ENCODE assay signal across 8 cellular contexts in genomic region chr18:23812566-23813440, GRCh38.
DNase-seq lines count a peak whose midpoint lies in the region; ATAC-seq, FAIRE-seq and TF ChIP-seq lines count a peak whose summit lies in the region.

No MANE protein-coding gene starts in this region.

- intact Hi-C loops in Calu3 (cut with micrococcal nuclease; ENCODE audit: unreplicated experiment): loop anchor here (1.0 to 5.0 kb wide), 4 partner anchors 111 to 311 kb away; partner anchors contain the start of gene RMC1
- intact Hi-C loops in tibial artery (cut with DNase I; ENCODE audit: low total_unique reads): loop anchor here (5.0 to 10.0 kb wide), 2 partner anchors 92 to 191 kb away; no protein-coding TSS in a partner anchor

- H3K9me3 ChIP-seq in tibial artery: no peaks in the 10 kb centered on the region

- H3K4me1 ChIP-seq in KMS-11 (ENCODE audit: low read depth, poor library complexity, severe bottlenecking): no peaks in the 10 kb centered on the region
- no peaks in the 10 kb centered on the region for H3K4me1 ChIP-seq in tibial artery

- BruUV-seq in Calu3 (replicated peaks; lab: Mats Ljungman, UMichigan): no TSS peak

- TF ChIP-seq CTCF in Calu3 (IDR thresholded peaks at IDR 0.05; ENCODE audit: unreplicated experiment) (peak; percentile 20), KMS-11 (conservative IDR thresholded peaks at IDR 0.05; ENCODE audit: low read depth, low read length) (peak; percentile 80), tibial artery (IDR thresholded peaks at IDR 0.05) (peak; percentile 53 to 59)

- no peak overlapping the region for H3K4me2 ChIP-seq in KMS-11

- no peaks in the 10 kb centered on the region for H3K79me2 ChIP-seq in KMS-11 (ENCODE audit: insufficient read depth, low read depth)

- no peak overlapping the region for H3K27ac ChIP-seq in KMS-11
- no peak overlapping the region for H3K27ac ChIP-seq in tibial artery

- ATAC-seq in HG03135 (IDR thresholded peaks at IDR 0.05; ENCODE audit: unreplicated experiment): no peak

- H2AFZ ChIP-seq in KMS-11 (ENCODE audit: low read depth): no peak overlapping the region

- CTCF ChIA-PET in Calu3 (lab: Charles Lee): no interaction called here

- no peaks in the 10 kb centered on the region for H3K36me3 ChIP-seq in KMS-11 (ENCODE audit: insufficient read depth)
- no peaks in the 10 kb centered on the region for H3K36me3 ChIP-seq in tibial artery

- no peak overlapping the region for H3K9ac ChIP-seq in KMS-11

- H3K36me3 Mint-ChIP-seq in Calu3 (ENCODE audit: insufficient read depth, unreplicated experiment): peaks cover 4% of the 10 kb centered on the region

- H3K4me1 Mint-ChIP-seq in Calu3 (ENCODE audit: low read depth, unreplicated experiment): peaks cover 8% of the 10 kb centered on the region

- no peak overlapping the region for H3K27ac Mint-ChIP-seq in Calu3 (ENCODE audit: unreplicated experiment)

- H3K27me3 Mint-ChIP-seq in Calu3 (ENCODE audit: unreplicated experiment): no peaks in the 10 kb centered on the region

- H3K27me3 ChIP-seq in KMS-11 (ENCODE audit: insufficient read depth, low read depth) (no peaks in the 10 kb centered on the region), tibial artery (no peaks in the 10 kb centered on the region)

- peak; percentile 90 for FAIRE-seq in frontal cortex (lab: Jason Lieb, UNC)

- no peaks in the 10 kb centered on the region for H4K20me1 ChIP-seq in KMS-11 (ENCODE audit: insufficient read depth)

- H3K4me3 ChIP-seq in KMS-11 (IDR thresholded peaks at IDR 0.05; ENCODE audit: insufficient read depth, low read depth, low read length) (no peak overlapping the region), tibial artery (no peak overlapping the region)

- no peak overlapping the region for H3K4me3 Mint-ChIP-seq in Calu3 (ENCODE audit: low read depth, unreplicated experiment)

- no peaks in the 10 kb centered on the region for H3K9me3 Mint-ChIP-seq in Calu3 (ENCODE audit: low read depth, unreplicated experiment)

- DNase-seq in Calu3: no peak
- peak; percentile 45 for DNase-seq in SK-N-DZ (ENCODE audit: low spot score)
- DNase-seq in frontal cortex (ENCODE audit: low spot score in 2 of 2): peak in 1 of 2 donors; percentile 13
- DNase-seq in tibial artery: no peak
- DNase-seq in Ammon's horn (ENCODE audit: low spot score): no peak
- DNase-seq in mucosa of gallbladder (ENCODE audit: low spot score): no peak

Comparison
In these comparisons a context has a peak if more than half of its experiments do, and no peak if none do; other contexts are left out.
1. CTCF ChIP-seq: peak in every context shown above with its lines; median percentile 80 in KMS-11; 56 in tibial artery; 20 in Calu3.